Comparison of ENCODE assay signal across 22 cellular contexts in the genomic region with DNA sequence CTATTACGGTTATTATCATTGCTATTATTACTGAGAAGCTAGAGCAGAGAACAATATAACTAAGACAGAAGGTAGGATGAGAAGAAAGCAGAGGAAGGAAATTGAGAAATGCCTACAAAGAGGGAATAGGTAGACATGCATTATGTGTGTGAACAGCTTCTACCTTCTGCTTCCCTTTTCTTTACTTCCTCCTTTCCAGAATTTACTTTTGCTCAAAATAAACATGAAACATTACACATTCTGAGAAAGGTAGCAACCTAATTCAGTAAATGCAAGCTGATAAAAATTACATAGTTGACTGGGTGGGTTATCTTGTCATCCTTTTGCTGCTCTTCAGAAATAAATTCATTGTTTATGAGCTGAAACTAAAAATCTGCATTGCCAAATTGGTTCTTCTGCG.
"Had no signal": no experiment of that assay in that cellular context is flagged by ENCODE, and none has a peak within 500 bp of the region (broad histone marks: within the 10 kb centered on the region; RNA-seq: fewer than 3 reads in every experiment).

No MANE protein-coding gene starts in this region.

- ATAC-seq: activated CD4-positive, alpha-beta T cell treated with anti-CD3 and anti-CD28 coated beads for 36 hours; activated T-cell treated with anti-CD3 and anti-CD28 coated beads, Interleukin-2, amount 50 U/mL, for 4 hours; heart left ventricle; naive thymus-derived CD8-positive, alpha-beta T cell; T-helper 17 cell had no signal

- H3K36me3 ChIP-seq: breast epithelium, neural progenitor cell had no signal

- H3K27ac ChIP-seq: breast epithelium, coronary artery, epithelial cell of prostate, heart left ventricle, left ventricle myocardium inferior, neural progenitor cell, sigmoid colon, testis had no signal

- H3K4me1 ChIP-seq: breast epithelium, heart left ventricle, left ventricle myocardium inferior, sigmoid colon, testis had no signal

- H3K27me3 ChIP-seq: neural progenitor cell, sigmoid colon, testis had no signal

- H3K9me3 ChIP-seq: breast epithelium, left ventricle myocardium inferior, sigmoid colon, testis had no signal

- H3K4me3 ChIP-seq: breast epithelium, coronary artery, heart left ventricle, left ventricle myocardium inferior, neural progenitor cell, sigmoid colon, smooth muscle cell, testis had no signal

- DNase-seq: activated B cell treated with CpG ODN at 0.5 μM for 24 hours; activated CD4-positive, alpha-beta T cell treated with anti-CD3 and anti-CD28 coated beads for 36 hours; activated CD4-positive, alpha-beta T cell treated with anti-CD3 and anti-CD28 coated beads, Interleukin-2, amount 50 U/mL, for 4 hours; activated CD8-positive, alpha-beta memory T cell treated with anti-CD3 and anti-CD28 coated beads, Interleukin-2, amount 50 U/mL, for 48 hours; activated naive CD4-positive, alpha-beta T cell treated with anti-CD3 and anti-CD28 coated beads for 36 hours; activated naive CD8-positive, alpha-beta T cell treated with anti-CD3 and anti-CD28 coated beads, Interleukin-2, amount 10 ng/mL, durations not matched to agents 7 days and 5 days; activated T-cell treated with anti-CD3 and anti-CD28 coated beads, Interleukin-2, amount 50 U/mL, for 4 hours; amniotic stem cell; heart left ventricle; left ventricle myocardium inferior; naive thymus-derived CD8-positive, alpha-beta T cell; retina; sigmoid colon; stimulated activated CD4-positive, alpha-beta T cell treated with anti-CD3 and anti-CD28 coated beads, Interleukin-15, amount 100 ng/mL, for 24 hours; stimulated activated naive CD4-positive, alpha-beta T cell; T-helper 17 cell; testis had no signal
